22 cellular contexts compared by ENCODE assay signal in the genomic region with DNA sequence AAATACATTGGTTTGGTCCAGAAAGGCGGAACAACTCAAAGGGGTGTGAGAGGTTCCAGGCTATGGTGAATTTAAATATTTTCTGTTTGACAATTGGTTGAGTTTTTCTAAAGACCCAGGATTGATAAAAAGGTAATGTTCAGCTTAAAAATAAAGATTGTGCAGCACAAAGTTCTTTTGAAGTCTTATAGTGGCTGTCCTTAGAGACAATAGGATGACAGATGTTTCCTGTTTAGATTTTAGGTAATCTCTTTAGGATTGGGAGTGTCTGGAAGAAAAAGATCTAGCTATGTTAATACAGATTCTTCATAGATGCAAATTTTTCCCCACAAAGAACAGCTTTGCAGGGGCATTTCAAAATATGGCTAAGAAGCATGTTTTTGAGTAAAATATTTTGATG.
"Had no signal": no experiment of that assay in that cellular context is flagged by ENCODE, and none has a peak within 500 bp of the region (broad histone marks: within the 10 kb centered on the region; RNA-seq: fewer than 3 reads in every experiment).

No MANE protein-coding gene starts in this region.

- ATAC-seq: activated CD4-positive, alpha-beta T cell treated with anti-CD3 and anti-CD28 coated beads for 36 hours; activated T-helper 17 cell treated with anti-CD3 and anti-CD28 coated beads, Interleukin-2, amount 50 U/mL, for 72 hours; PC-3 had no signal

- DNase-seq: activated CD4-positive, alpha-beta memory T cell treated with anti-CD3 and anti-CD28 coated beads, Interleukin-2, amount 10 ng/mL, durations not matched to agents 7 days and 5 days; activated CD4-positive, alpha-beta T cell treated with anti-CD3 and anti-CD28 coated beads for 36 hours; activated CD4-positive, alpha-beta T cell treated with anti-CD3 and anti-CD28 coated beads, Interleukin-2, amount 50 U/mL, for 1 hour; activated gamma-delta T cell; activated naive CD4-positive, alpha-beta T cell treated with anti-CD3 and anti-CD28 coated beads for 36 hours; activated T-cell treated with anti-CD3 and anti-CD28 coated beads for 4 hours; activated T-cell treated with anti-CD3 and anti-CD28 coated beads, Interleukin-2, amount 50 U/mL, for 48 hours; amygdala; cortex of kidney; NCI-H1105; NCI-H1436; NCI-H1694 treated with DMSO at 0.1 percent for 48 hours; NCI-H2081; NCI-H446; NCI-H526; PC-3; SHP77; T-helper 9 cell had no signal

- H3K27me3 ChIP-seq: SJSA1 had no signal

- H3K9me3 ChIP-seq: SJSA1 had no signal

- H3K4me3 ChIP-seq: SJSA1 had no signal

- H3K4me1 ChIP-seq: SJSA1 had no signal

- H3K27ac ChIP-seq: SJSA1 had no signal

- H3K36me3 ChIP-seq: SJSA1 had no signal

- FAIRE-seq: astrocyte, RCC 7860 had no signal
